In the genomic region with DNA sequence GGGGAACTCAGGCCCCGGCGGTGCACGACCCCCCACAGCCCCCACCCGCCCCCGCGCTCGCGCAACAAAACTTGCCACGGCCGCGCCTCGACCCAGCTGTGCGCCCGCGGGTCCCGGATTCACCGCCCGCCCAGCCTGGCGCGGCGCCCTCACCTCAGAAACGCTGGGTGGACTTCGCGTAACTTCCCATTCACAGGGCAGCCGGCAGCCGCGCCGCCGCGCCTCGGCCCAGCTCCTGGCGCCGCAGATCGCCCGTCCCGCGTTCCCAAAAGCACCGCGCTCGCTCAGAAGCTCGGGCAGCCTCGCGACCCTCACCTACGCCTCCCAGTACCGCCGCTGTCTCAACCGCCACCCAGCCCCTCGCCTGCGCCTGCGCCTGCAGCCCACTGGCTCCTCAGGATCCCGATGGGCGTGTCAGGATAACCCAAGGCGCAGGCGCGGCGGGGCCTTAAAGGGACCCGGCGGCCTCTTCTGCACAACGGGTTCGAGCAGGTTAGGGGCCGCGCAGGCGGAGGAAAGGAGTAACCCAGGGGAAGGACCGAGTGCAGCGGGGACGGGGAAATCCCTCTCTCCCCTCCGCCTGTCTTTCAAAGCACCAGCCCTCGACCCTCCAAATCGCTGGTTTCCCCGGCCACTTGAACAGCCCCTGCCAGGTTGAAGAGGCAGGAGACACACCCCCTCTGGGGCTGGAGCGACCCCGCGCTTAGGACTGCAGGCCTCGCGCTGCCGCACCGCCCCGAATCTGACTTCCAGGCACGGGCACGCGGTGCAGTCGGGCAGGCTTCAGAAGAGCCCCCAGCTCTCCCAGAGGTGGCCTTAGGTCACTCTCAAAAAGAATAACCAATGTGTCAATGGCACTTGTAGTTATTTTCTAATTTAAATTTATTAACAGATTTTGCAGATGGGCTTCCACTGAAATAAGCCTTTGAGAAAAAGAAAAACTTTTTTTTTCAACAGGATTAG, we compare ENCODE assay signal across 1 cellular context.
A peak's percentile ranks its signal among the peaks of the same experiment; 100 is the strongest.
TF ChIP-seq lines count a peak whose summit lies in the region.

A gene (minus strand): TSS at position 380 of the 963 bp plus-strand sequence.

TF ChIP-seq in WTC11, 78 proteins besides CTCF, POLR2A, EP300 and RAD21 (continued from another document and continues in another):
- TF ChIP-seq, protein P1, sequence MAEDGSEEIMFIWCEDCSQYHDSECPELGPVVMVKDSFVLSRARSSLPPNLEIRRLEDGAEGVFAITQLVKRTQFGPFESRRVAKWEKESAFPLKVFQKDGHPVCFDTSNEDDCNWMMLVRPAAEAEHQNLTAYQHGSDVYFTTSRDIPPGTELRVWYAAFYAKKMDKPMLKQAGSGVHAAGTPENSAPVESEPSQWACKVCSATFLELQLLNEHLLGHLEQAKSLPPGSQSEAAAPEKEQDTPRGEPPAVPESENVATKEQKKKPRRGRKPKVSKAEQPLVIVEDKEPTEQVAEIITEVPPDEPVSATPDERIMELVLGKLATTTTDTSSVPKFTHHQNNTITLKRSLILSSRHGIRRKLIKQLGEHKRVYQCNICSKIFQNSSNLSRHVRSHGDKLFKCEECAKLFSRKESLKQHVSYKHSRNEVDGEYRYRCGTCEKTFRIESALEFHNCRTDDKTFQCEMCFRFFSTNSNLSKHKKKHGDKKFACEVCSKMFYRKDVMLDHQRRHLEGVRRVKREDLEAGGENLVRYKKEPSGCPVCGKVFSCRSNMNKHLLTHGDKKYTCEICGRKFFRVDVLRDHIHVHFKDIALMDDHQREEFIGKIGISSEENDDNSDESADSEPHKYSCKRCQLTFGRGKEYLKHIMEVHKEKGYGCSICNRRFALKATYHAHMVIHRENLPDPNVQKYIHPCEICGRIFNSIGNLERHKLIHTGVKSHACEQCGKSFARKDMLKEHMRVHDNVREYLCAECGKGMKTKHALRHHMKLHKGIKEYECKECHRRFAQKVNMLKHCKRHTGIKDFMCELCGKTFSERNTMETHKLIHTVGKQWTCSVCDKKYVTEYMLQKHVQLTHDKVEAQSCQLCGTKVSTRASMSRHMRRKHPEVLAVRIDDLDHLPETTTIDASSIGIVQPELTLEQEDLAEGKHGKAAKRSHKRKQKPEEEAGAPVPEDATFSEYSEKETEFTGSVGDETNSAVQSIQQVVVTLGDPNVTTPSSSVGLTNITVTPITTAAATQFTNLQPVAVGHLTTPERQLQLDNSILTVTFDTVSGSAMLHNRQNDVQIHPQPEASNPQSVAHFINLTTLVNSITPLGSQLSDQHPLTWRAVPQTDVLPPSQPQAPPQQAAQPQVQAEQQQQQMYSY (CRISPR knock-in tag; IDR thresholded peaks at IDR 0.05) = no peak; the same call in 1 of the 2 replicates
- no peak for TF ChIP-seq ZNF396 (CRISPR knock-in tag; IDR thresholded peaks at IDR 0.05; ENCODE audit: borderline replicate concordance)
- TF ChIP-seq, protein P2, sequence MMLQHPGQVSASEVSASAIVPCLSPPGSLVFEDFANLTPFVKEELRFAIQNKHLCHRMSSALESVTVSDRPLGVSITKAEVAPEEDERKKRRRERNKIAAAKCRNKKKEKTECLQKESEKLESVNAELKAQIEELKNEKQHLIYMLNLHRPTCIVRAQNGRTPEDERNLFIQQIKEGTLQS (CRISPR knock-in tag; conservative IDR thresholded peaks at IDR 0.05) = peak; percentile 78
- TF ChIP-seq ZNF671 (CRISPR knock-in tag; IDR thresholded peaks at IDR 0.05) = no peak
- peak; percentile 77 for TF ChIP-seq SP1 (CRISPR knock-in tag; conservative IDR thresholded peaks at IDR 0.05)
- peak; percentile 93 for TF ChIP-seq RELA (CRISPR knock-in tag; IDR thresholded peaks at IDR 0.05; ENCODE audit: borderline replicate concordance)
- peak; percentile 84 for TF ChIP-seq FOXK1 (CRISPR knock-in tag; IDR thresholded peaks at IDR 0.05)
- TF ChIP-seq FOXJ3 (CRISPR knock-in tag; IDR thresholded peaks at IDR 0.05; ENCODE audit: borderline replicate concordance) = no peak
- TF ChIP-seq SMAD4 (CRISPR knock-in tag; IDR thresholded peaks at IDR 0.05) = peak; percentile 86
- TF ChIP-seq SMAD3 (CRISPR knock-in tag; IDR thresholded peaks at IDR 0.05; ENCODE audit: borderline replicate concordance) = peak; percentile 93
- no peak for TF ChIP-seq GTF2I (CRISPR knock-in tag; conservative IDR thresholded peaks at IDR 0.05)
- TF ChIP-seq, protein P3, sequence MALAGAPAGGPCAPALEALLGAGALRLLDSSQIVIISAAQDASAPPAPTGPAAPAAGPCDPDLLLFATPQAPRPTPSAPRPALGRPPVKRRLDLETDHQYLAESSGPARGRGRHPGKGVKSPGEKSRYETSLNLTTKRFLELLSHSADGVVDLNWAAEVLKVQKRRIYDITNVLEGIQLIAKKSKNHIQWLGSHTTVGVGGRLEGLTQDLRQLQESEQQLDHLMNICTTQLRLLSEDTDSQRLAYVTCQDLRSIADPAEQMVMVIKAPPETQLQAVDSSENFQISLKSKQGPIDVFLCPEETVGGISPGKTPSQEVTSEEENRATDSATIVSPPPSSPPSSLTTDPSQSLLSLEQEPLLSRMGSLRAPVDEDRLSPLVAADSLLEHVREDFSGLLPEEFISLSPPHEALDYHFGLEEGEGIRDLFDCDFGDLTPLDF (CRISPR knock-in tag; IDR thresholded peaks at IDR 0.05) = peak; percentile 94
- no peak for TF ChIP-seq NR3C1 (CRISPR knock-in tag; conservative IDR thresholded peaks at IDR 0.05; ENCODE audit: low read depth)
- peak; percentile 71; the same call in 1 of the 2 replicates for TF ChIP-seq ZNF219 (CRISPR knock-in tag; IDR thresholded peaks at IDR 0.05; ENCODE audit: borderline replicate concordance)
- TF ChIP-seq ZNF138 (CRISPR knock-in tag; conservative IDR thresholded peaks at IDR 0.05) = no peak
- TF ChIP-seq, protein P4, sequence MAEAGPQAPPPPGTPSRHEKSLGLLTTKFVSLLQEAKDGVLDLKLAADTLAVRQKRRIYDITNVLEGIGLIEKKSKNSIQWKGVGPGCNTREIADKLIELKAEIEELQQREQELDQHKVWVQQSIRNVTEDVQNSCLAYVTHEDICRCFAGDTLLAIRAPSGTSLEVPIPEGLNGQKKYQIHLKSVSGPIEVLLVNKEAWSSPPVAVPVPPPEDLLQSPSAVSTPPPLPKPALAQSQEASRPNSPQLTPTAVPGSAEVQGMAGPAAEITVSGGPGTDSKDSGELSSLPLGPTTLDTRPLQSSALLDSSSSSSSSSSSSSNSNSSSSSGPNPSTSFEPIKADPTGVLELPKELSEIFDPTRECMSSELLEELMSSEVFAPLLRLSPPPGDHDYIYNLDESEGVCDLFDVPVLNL (CRISPR knock-in tag; IDR thresholded peaks at IDR 0.05; ENCODE audit: borderline replicate concordance, low read depth) = 0 out of 2 replicates have a peak, but pooled peaks have one; percentile 33
- TF ChIP-seq, protein P5, sequence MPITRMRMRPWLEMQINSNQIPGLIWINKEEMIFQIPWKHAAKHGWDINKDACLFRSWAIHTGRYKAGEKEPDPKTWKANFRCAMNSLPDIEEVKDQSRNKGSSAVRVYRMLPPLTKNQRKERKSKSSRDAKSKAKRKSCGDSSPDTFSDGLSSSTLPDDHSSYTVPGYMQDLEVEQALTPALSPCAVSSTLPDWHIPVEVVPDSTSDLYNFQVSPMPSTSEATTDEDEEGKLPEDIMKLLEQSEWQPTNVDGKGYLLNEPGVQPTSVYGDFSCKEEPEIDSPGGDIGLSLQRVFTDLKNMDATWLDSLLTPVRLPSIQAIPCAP (CRISPR knock-in tag; IDR thresholded peaks at IDR 0.05) = peak; percentile 91
- TF ChIP-seq CREB1 (CRISPR knock-in tag; IDR thresholded peaks at IDR 0.05) = peak; percentile 94
- no peak; the same call in none of the 2 replicates for TF ChIP-seq MYBL2 (CRISPR knock-in tag; IDR thresholded peaks at IDR 0.05)
- TF ChIP-seq ZNF416 (CRISPR knock-in tag; IDR thresholded peaks at IDR 0.05) = peak; percentile 71
- TF ChIP-seq TEAD4 (CRISPR knock-in tag; IDR thresholded peaks at IDR 0.05) = peak; percentile 79; the same call in 1 of the 2 replicates
- TF ChIP-seq GRHL2 (CRISPR knock-in tag; IDR thresholded peaks at IDR 0.05; ENCODE audit: insufficient replicate concordance, severe bottlenecking) = no peak
- TF ChIP-seq, protein P6, sequence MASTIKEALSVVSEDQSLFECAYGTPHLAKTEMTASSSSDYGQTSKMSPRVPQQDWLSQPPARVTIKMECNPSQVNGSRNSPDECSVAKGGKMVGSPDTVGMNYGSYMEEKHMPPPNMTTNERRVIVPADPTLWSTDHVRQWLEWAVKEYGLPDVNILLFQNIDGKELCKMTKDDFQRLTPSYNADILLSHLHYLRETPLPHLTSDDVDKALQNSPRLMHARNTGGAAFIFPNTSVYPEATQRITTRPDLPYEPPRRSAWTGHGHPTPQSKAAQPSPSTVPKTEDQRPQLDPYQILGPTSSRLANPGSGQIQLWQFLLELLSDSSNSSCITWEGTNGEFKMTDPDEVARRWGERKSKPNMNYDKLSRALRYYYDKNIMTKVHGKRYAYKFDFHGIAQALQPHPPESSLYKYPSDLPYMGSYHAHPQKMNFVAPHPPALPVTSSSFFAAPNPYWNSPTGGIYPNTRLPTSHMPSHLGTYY (CRISPR knock-in tag; IDR thresholded peaks at IDR 0.05) = no peak
- TF ChIP-seq OVOL2 (CRISPR knock-in tag; IDR thresholded peaks at IDR 0.05; ENCODE audit: borderline replicate concordance) = no peak
- peak; percentile 76 for TF ChIP-seq JUN (CRISPR knock-in tag; IDR thresholded peaks at IDR 0.05)
- TF ChIP-seq, protein P7, sequence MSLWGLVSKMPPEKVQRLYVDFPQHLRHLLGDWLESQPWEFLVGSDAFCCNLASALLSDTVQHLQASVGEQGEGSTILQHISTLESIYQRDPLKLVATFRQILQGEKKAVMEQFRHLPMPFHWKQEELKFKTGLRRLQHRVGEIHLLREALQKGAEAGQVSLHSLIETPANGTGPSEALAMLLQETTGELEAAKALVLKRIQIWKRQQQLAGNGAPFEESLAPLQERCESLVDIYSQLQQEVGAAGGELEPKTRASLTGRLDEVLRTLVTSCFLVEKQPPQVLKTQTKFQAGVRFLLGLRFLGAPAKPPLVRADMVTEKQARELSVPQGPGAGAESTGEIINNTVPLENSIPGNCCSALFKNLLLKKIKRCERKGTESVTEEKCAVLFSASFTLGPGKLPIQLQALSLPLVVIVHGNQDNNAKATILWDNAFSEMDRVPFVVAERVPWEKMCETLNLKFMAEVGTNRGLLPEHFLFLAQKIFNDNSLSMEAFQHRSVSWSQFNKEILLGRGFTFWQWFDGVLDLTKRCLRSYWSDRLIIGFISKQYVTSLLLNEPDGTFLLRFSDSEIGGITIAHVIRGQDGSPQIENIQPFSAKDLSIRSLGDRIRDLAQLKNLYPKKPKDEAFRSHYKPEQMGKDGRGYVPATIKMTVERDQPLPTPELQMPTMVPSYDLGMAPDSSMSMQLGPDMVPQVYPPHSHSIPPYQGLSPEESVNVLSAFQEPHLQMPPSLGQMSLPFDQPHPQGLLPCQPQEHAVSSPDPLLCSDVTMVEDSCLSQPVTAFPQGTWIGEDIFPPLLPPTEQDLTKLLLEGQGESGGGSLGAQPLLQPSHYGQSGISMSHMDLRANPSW (CRISPR knock-in tag; conservative IDR thresholded peaks at IDR 0.05; ENCODE audit: low read depth) = no peak
- peak; percentile 62; the same call in 1 of the 2 replicates for TF ChIP-seq HMGA2 (CRISPR knock-in tag; IDR thresholded peaks at IDR 0.05)
- TF ChIP-seq NFYB (CRISPR knock-in tag; conservative IDR thresholded peaks at IDR 0.05; ENCODE audit: low read depth) = no peak; the same call in 1 of the 2 replicates
- TF ChIP-seq ESRRA (CRISPR knock-in tag; IDR thresholded peaks at IDR 0.05; ENCODE audit: borderline replicate concordance) = peak; percentile 95; the same call in 1 of the 2 replicates
- TF ChIP-seq, protein P8, sequence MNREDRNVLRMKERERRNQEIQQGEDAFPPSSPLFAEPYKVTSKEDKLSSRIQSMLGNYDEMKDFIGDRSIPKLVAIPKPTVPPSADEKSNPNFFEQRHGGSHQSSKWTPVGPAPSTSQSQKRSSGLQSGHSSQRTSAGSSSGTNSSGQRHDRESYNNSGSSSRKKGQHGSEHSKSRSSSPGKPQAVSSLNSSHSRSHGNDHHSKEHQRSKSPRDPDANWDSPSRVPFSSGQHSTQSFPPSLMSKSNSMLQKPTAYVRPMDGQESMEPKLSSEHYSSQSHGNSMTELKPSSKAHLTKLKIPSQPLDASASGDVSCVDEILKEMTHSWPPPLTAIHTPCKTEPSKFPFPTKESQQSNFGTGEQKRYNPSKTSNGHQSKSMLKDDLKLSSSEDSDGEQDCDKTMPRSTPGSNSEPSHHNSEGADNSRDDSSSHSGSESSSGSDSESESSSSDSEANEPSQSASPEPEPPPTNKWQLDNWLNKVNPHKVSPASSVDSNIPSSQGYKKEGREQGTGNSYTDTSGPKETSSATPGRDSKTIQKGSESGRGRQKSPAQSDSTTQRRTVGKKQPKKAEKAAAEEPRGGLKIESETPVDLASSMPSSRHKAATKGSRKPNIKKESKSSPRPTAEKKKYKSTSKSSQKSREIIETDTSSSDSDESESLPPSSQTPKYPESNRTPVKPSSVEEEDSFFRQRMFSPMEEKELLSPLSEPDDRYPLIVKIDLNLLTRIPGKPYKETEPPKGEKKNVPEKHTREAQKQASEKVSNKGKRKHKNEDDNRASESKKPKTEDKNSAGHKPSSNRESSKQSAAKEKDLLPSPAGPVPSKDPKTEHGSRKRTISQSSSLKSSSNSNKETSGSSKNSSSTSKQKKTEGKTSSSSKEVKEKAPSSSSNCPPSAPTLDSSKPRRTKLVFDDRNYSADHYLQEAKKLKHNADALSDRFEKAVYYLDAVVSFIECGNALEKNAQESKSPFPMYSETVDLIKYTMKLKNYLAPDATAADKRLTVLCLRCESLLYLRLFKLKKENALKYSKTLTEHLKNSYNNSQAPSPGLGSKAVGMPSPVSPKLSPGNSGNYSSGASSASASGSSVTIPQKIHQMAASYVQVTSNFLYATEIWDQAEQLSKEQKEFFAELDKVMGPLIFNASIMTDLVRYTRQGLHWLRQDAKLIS (CRISPR knock-in tag; IDR thresholded peaks at IDR 0.05; ENCODE audit: borderline replicate concordance) = no peak
- TF ChIP-seq, protein P9, sequence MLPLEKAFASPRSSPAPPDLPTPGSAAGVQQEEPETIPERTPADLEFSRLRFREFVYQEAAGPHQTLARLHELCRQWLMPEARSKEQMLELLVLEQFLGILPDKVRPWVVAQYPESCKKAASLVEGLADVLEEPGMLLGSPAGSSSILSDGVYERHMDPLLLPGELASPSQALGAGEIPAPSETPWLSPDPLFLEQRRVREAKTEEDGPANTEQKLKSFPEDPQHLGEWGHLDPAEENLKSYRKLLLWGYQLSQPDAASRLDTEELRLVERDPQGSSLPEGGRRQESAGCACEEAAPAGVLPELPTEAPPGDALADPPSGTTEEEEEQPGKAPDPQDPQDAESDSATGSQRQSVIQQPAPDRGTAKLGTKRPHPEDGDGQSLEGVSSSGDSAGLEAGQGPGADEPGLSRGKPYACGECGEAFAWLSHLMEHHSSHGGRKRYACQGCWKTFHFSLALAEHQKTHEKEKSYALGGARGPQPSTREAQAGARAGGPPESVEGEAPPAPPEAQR (CRISPR knock-in tag; IDR thresholded peaks at IDR 0.05) = no peak
- no peak for TF ChIP-seq CBFB (CRISPR knock-in tag; IDR thresholded peaks at IDR 0.05; ENCODE audit: low read depth)
- TF ChIP-seq, protein P10, sequence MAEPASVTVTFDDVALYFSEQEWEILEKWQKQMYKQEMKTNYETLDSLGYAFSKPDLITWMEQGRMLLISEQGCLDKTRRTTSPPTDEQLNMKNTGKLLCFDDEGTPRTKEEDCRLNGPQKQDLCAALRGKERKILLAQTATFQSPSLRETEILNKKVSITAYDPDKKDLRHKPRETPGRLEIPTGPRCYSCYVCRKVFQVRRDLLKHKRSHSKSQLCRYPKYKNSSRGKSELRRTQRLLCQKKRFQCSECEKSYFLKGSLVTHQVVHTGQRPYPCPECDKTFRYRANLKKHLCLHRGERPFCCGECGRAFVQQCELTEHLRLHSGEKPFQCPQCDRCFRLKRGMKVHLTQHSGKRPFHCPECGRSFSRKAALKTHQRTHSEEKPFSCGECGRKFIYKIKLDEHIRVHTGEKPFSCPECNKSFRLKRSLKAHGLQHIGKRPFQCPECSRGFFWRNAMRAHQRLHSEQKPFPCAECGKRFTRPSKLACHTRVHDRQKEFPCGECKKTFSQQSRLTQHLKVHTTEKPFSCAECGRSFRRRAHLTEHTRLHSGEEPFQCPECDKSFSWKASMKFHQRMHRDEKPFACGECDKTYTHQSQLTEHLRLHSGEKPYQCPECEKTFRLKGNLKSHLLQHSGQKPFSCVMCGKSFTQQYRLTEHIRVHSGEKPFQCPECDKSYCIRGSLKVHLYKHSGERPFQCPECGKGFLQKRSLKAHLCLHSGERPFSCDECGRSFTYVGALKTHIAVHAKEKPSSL (CRISPR knock-in tag; conservative IDR thresholded peaks at IDR 0.05) = no peak
- peak; percentile 64; the same call in 1 of the 2 replicates for TF ChIP-seq NR1H2 (CRISPR knock-in tag; IDR thresholded peaks at IDR 0.05)
